Comparison of ENCODE assay signal across 31 cellular contexts in the genomic region with DNA sequence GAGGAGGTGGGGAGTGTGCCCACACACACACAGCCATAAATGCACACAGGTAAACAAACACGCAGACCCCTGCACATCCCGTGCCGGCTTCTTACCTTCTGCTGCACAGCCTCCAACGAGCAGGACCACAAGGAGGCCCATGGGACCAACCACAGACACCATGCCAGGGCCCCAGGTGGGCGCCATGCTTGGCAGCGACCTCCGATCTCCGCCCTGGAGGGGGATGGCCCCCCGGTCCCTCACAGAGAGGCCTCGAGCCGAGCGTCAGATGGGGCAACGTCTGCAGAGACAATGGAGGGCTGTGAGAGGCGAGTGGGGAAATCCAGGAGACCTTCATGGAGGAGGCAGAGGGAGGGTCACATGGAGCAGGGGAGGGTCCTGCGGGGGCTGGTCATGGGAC.
"Had no signal": no experiment of that assay in that cellular context is flagged by ENCODE, and none has a peak within 500 bp of the region (broad histone marks: within the 10 kb centered on the region; RNA-seq: fewer than 3 reads in every experiment).

No MANE protein-coding gene starts in this region.

- H3K4me1 Mint-ChIP-seq: endodermal cell had no signal

- H3K27ac Mint-ChIP-seq: endodermal cell; memory B cell; mesothelial cell of epicardium; natural killer cell treated with Interleukin-12 subunit alpha and Interleukin-12 subunit beta and Interleukin-15 and Interleukin-18, amount 100 ng/mL, for 72 hours; progenitor cell of endocrine pancreas had no signal

- H3K4me3 Mint-ChIP-seq: endodermal cell; memory B cell; mesothelial cell of epicardium; naive B cell; natural killer cell treated with Interleukin-12 subunit alpha and Interleukin-12 subunit beta and Interleukin-15 and Interleukin-18, amount 100 ng/mL, for 72 hours; neural crest cell had no signal

- ATAC-seq: foreskin keratinocyte; gastroesophageal sphincter; heart left ventricle; left lobe of liver; mucosa of descending colon; natural killer cell treated with Interleukin-12 subunit alpha and Interleukin-12 subunit beta and Interleukin-15 and Interleukin-18, amount 100 ng/mL, for 72 hours; sciatic nerve had no signal

- H3K27me3 Mint-ChIP-seq: natural killer cell treated with Interleukin-12 subunit alpha and Interleukin-12 subunit beta and Interleukin-15 and Interleukin-18, amount 100 ng/mL, for 72 hours; progenitor cell of endocrine pancreas had no signal

- H3K36me3 Mint-ChIP-seq: natural killer cell treated with Interleukin-12 subunit alpha and Interleukin-12 subunit beta and Interleukin-15 and Interleukin-18, amount 100 ng/mL, for 72 hours had no signal

- H3K4me1 ChIP-seq: foreskin keratinocyte, parathyroid adenoma had no signal

- H3K4me2 ChIP-seq: hepatocyte, smooth muscle cell had no signal

- H3K4me3 ChIP-seq: dorsolateral prefrontal cortex, esophagus muscularis mucosa, gastroesophageal sphincter, heart left ventricle, hepatocyte, lung, mucosa of descending colon, smooth muscle cell, stomach, testis, tibial artery, upper lobe of left lung had no signal

- H3K79me2 ChIP-seq: parathyroid adenoma had no signal

- DNase-seq: dorsolateral prefrontal cortex; effector CD8-positive, alpha-beta T cell; endodermal cell; foreskin keratinocyte; heart left ventricle; kidney; mucosa of descending colon; naive B cell; stimulated activated CD4-positive, alpha-beta T cell treated with anti-CD3 and anti-CD28 coated beads, Interleukin-12 subunit alpha, Interleukin-12 subunit beta, amount 100 ng/mL, for 4 hours; stimulated activated CD4-positive, alpha-beta T cell treated with anti-CD3 and anti-CD28 coated beads, Interleukin-1b, Interleukin-23, amount 100 ng/mL, for 48 hours; stimulated activated CD4-positive, alpha-beta T cell treated with anti-CD3 and anti-CD28 coated beads, Interleukin-4, amount 100 ng/mL, for 1 hour; stimulated activated CD8-positive, alpha-beta memory T cell treated with anti-CD3 and anti-CD28 coated beads, Interleukin-4, amount 100 ng/mL, for 48 hours; stimulated activated naive CD4-positive, alpha-beta T cell treated with Interleukin-2 at 50 U/mL for 16 hours; stomach; substantia nigra; testis; tibial artery had no signal

- H3K9me3 Mint-ChIP-seq: endodermal cell; mesothelial cell of epicardium; natural killer cell treated with Interleukin-12 subunit alpha and Interleukin-12 subunit beta and Interleukin-15 and Interleukin-18, amount 100 ng/mL, for 72 hours; neural crest cell had no signal

- H3K27ac ChIP-seq: foreskin keratinocyte, heart left ventricle, hepatocyte, parathyroid adenoma, testis had no signal

- H2AFZ ChIP-seq: hepatocyte, parathyroid adenoma had no signal

- H3K9ac ChIP-seq: parathyroid adenoma had no signal

- H3K9me3 ChIP-seq: esophagus muscularis mucosa, gastroesophageal sphincter, heart left ventricle, mucosa of descending colon, stomach, testis, tibial artery, upper lobe of left lung had no signal

- H3K27me3 ChIP-seq: dorsolateral prefrontal cortex, esophagus muscularis mucosa, foreskin keratinocyte, gastroesophageal sphincter, heart left ventricle, hepatocyte, stomach, testis, tibial artery, upper lobe of left lung had no signal
